Comparison of ENCODE assay signal across 23 cellular contexts in genomic region chr7:126718419-126718818, GRCh38.
DNase-seq lines count a peak whose midpoint lies in the region; ATAC-seq and TF ChIP-seq lines count a peak whose summit lies in the region.
"Had no signal": no experiment of that assay in that cellular context is flagged by ENCODE, and none has a peak within 500 bp of the region (broad histone marks: within the 10 kb centered on the region; RNA-seq: fewer than 3 reads in every experiment).

No MANE protein-coding gene starts in this region.

- BruUV-seq in PC-9 (replicated peaks; lab: Mats Ljungman, UMichigan) = no TSS peak

- H3K4me3 Mint-ChIP-seq in CD4-positive, alpha-beta memory T cell = no peak overlapping the region
- no peak overlapping the region for H3K4me3 Mint-ChIP-seq in HFFc6
- H3K4me3 Mint-ChIP-seq: B cell; IgD-negative memory B cell; T-helper 2 cell treated with Interferon-gamma antibody and Interleukin-4, amounts not matched to agents 5 μg/mL and 100 μg/mL, for 36 hours had no signal

- no peaks in the 10 kb centered on the region for H3K36me3 ChIP-seq in PC-9 (ENCODE audit: low read depth)
- no peaks in the 10 kb centered on the region for H3K36me3 ChIP-seq in CD4-positive, alpha-beta memory T cell (ENCODE audit: insufficient read depth, low read length)

- no peak overlapping the region for H3K27ac ChIP-seq in PC-9
- H3K27ac ChIP-seq in CD4-positive, alpha-beta memory T cell (ENCODE audit: low read depth, low read length) = no peak overlapping the region
- H3K27ac ChIP-seq: HL-60, SK-N-MC had no signal

- no peaks in the 10 kb centered on the region for H3K36me3 Mint-ChIP-seq in CD4-positive, alpha-beta memory T cell
- no peaks in the 10 kb centered on the region for H3K36me3 Mint-ChIP-seq in HFFc6 (ENCODE audit: low read depth)

- H3K9me3 Mint-ChIP-seq in CD4-positive, alpha-beta memory T cell = peaks cover 0 to 2% (median 0%) of the 10 kb centered on the region in 8 donors
- H3K9me3 Mint-ChIP-seq in HFFc6 = peaks cover 4% of the 10 kb centered on the region
- H3K9me3 Mint-ChIP-seq: IgD-negative memory B cell; T-helper 2 cell treated with Interferon-gamma antibody and Interleukin-4, amounts not matched to agents 5 μg/mL and 100 μg/mL, for 36 hours had no signal

- TF ChIP-seq CTCF in GM12865 (IDR thresholded peaks at IDR 0.05; ENCODE audit: insufficient read depth, low read depth, low read length, missing control alignments) (no peak), PC-9 (conservative IDR thresholded peaks at IDR 0.05) (no peak), HFFc6 (IDR thresholded peaks at IDR 0.05) (no peak)

- peak; percentile 43 for ATAC-seq in GM18909 (IDR thresholded peaks at IDR 0.05; ENCODE audit: poor library complexity, unreplicated experiment)
- ATAC-seq in HG02759 (IDR thresholded peaks at IDR 0.05; ENCODE audit: unreplicated experiment) = peak; percentile 38
- no peak for ATAC-seq in GM21529 (IDR thresholded peaks at IDR 0.05; ENCODE audit: unreplicated experiment)
- ATAC-seq: HCT116 had no signal

- H3K4me3 ChIP-seq in GM12865 (ENCODE audit: low read depth, low read length) (no peak overlapping the region), PC-9 (no peak overlapping the region)
- no peak overlapping the region for H3K4me3 ChIP-seq in CD4-positive, alpha-beta memory T cell (ENCODE audit: low read length in 2 of 2)
- H3K4me3 ChIP-seq: SK-N-MC had no signal

- H3K9me2 ChIP-seq in PC-9 (ENCODE audit: insufficient read depth) = no peaks in the 10 kb centered on the region

- no peaks in the 10 kb centered on the region for H3K4me1 ChIP-seq in PC-9 (replicated peaks; ENCODE audit: insufficient read depth)
- H3K4me1 ChIP-seq in CD4-positive, alpha-beta memory T cell (ENCODE audit: insufficient read depth, low read length) = no peaks in the 10 kb centered on the region
- H3K4me1 ChIP-seq: Caco-2 had no signal

- peak overlapping the region; percentile 43; the same call in 1 of the 2 replicates for H2AFZ ChIP-seq in PC-9

- no peaks in the 10 kb centered on the region for H4K20me1 ChIP-seq in PC-9 (ENCODE audit: insufficient read depth)

- H3K27me3 ChIP-seq in PC-9 (ENCODE audit: insufficient read depth, low read depth) = no peaks in the 10 kb centered on the region
- H3K27me3 ChIP-seq in CD4-positive, alpha-beta memory T cell (ENCODE audit: insufficient read depth, low read length) = no peaks in the 10 kb centered on the region

- peaks cover 0 to 1% of the 10 kb centered on the region in 2 donors for H3K27me3 Mint-ChIP-seq in CD4-positive, alpha-beta memory T cell
- H3K27me3 Mint-ChIP-seq in HFFc6 (ENCODE audit: insufficient read depth) = no peaks in the 10 kb centered on the region; the same call in 1 of the 2 replicates
- H3K27me3 Mint-ChIP-seq: B cell, IgD-negative memory B cell had no signal

- CTCF ChIA-PET in PC-9 (lab: Charles Lee) = no interaction called here
- CTCF ChIA-PET in CD4-positive, alpha-beta memory T cell (lab: Charles Lee; ENCODE audit: partially characterized antibody) = no interaction called here

- no peak overlapping the region for H3K27ac Mint-ChIP-seq in CD4-positive, alpha-beta memory T cell
- H3K27ac Mint-ChIP-seq in HFFc6 = no peak overlapping the region
- H3K27ac Mint-ChIP-seq: B cell; IgD-negative memory B cell; T-helper 2 cell treated with Interferon-gamma antibody and Interleukin-4, amounts not matched to agents 5 μg/mL and 100 μg/mL, for 36 hours had no signal

- POLR2A ChIA-PET in PC-9 (lab: Charles Lee; ENCODE audit: unreplicated experiment) = interaction anchor here (0.6 kb wide), 1 partner anchor 228 kb away, joined by 3 read pairs; no protein-coding TSS in a partner anchor
- POLR2A ChIA-PET in CD4-positive, alpha-beta memory T cell (lab: Charles Lee; ENCODE audit: partially characterized antibody) = no interaction called here

- peak; percentile 27 for DNase-seq in GM12865 (ENCODE audit: low read depth)
- DNase-seq in PC-9 = no peak
- DNase-seq in NCI-H446 treated with DMSO at 0.1 percent for 48 hours (lab: John Stamatoyannopoulos, UW) = no peak
- no peak for DNase-seq in CD4-positive, alpha-beta memory T cell
- DNase-seq in HFFc6 = no peak
- DNase-seq: Caco-2, GF-D8, GOT3, MM.1S, NCI-H1092 treated with DMSO at 0.1 percent for 48 hours, NCI-H2107, NCI-H510A treated with DMSO at 0.1 percent for 48 hours, NCI-H774, SHP77 had no signal

- no peaks in the 10 kb centered on the region for H3F3A ChIP-seq in PC-9 (ENCODE audit: insufficient read depth, low read depth)

- no peaks in the 10 kb centered on the region for H3K79me2 ChIP-seq in PC-9 (ENCODE audit: low read depth)

- intact Hi-C loops in PC-9 (cut with micrococcal nuclease; ENCODE audit: unreplicated experiment) = no loop called here
- intact Hi-C loops in CD4-positive, alpha-beta memory T cell (cut with micrococcal nuclease) = no loop called here

- peaks cover 0 to 1% (median 0%) of the 10 kb centered on the region in 4 donors for H3K4me1 Mint-ChIP-seq in CD4-positive, alpha-beta memory T cell
- H3K4me1 Mint-ChIP-seq in HFFc6 (ENCODE audit: low read depth) = no peaks in the 10 kb centered on the region
- H3K4me1 Mint-ChIP-seq: B cell, IgD-negative memory B cell had no signal

- no peaks in the 10 kb centered on the region for H3K9me3 ChIP-seq in PC-9 (ENCODE audit: insufficient read depth, low read depth)
- H3K9me3 ChIP-seq in CD4-positive, alpha-beta memory T cell (ENCODE audit: control insufficient read depth in 1 of 2, low read length in 2 of 2) = no peaks in the 10 kb centered on the region
- H3K9me3 ChIP-seq: Caco-2 had no signal

- H3K4me2 ChIP-seq in PC-9 = no peak overlapping the region
